Comparison of ENCODE assay signal across 1 cellular context in the genomic region with DNA sequence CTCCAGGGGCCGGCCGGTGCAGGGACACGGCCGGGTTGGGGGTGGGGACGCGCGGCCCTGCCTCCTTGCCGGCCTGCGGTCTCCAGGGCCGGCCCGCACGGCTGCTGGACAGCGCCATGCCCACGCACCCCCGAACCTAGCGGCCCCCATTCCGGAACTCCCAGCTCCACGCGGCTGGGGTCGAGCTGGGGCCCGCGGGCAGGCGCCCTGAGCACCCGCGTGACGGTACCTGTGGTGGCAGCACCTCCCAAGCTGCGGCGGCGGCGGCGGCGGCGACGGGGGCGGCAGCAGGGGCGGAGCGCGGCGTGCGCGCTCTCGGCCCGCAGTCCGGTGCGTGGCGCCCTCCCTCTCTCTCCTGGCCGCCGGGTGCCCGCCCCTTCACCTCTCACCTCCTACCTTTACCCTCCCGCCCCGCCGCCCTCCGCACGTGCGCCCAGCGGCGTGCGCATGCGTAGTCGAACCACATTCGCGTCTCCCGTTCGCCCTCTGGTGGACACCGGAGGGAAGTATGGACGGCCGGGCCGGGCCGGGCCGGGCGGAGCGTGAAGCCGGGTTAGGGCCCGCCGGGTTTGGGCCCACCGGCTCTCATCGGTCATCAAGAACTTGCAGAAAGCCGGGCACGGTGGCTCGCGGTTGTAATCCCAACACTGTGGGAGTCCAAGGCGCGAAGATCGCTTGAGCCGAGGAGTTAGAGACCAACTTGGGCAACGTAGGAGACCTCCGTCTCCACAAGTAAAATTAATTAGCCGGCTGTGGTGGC.
A peak's percentile ranks its signal among the peaks of the same experiment; 100 is the strongest.
TF ChIP-seq lines count a peak whose summit lies in the region.

A gene (minus strand): TSS at position 372 of the 760 bp plus-strand sequence. CDS start 32,948 bp downstream, outside the sequence.

TF ChIP-seq in HEK293, 187 proteins besides CTCF, POLR2A, EP300 and RAD21 (continued from another document and continues in another):
- TF ChIP-seq, protein P1, sequence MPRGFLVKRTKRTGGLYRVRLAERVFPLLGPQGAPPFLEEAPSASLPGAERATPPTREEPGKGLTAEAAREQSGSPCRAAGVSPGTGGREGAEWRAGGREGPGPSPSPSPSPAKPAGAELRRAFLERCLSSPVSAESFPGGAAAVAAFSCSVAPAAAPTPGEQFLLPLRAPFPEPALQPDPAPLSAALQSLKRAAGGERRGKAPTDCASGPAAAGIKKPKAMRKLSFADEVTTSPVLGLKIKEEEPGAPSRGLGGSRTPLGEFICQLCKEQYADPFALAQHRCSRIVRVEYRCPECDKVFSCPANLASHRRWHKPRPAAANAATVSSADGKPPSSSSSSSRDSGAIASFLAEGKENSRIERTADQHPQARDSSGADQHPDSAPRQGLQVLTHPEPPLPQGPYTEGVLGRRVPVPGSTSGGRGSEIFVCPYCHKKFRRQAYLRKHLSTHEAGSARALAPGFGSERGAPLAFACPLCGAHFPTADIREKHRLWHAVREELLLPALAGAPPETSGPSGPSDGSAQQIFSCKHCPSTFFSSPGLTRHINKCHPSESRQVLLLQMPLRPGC (tag by site-specific recombination; IDR thresholded peaks at IDR 0.05): no peak
- peak; percentile 46; the same call in 1 of the 2 replicates for TF ChIP-seq SP7 (tag by site-specific recombination; IDR thresholded peaks at IDR 0.05)
- TF ChIP-seq ZNF239 (tag by site-specific recombination; IDR thresholded peaks at IDR 0.05): no peak
- TF ChIP-seq ZNF184 (tag by site-specific recombination; IDR thresholded peaks at IDR 0.05): no peak
- no peak for TF ChIP-seq ZNF626 (tag by site-specific recombination; IDR thresholded peaks at IDR 0.05)
- TF ChIP-seq SP3 (tag by site-specific recombination; IDR thresholded peaks at IDR 0.05): peak; percentile 91
- TF ChIP-seq KLF8 (tag by site-specific recombination; IDR thresholded peaks at IDR 0.05): peak; percentile 80
- TF ChIP-seq, protein P2, sequence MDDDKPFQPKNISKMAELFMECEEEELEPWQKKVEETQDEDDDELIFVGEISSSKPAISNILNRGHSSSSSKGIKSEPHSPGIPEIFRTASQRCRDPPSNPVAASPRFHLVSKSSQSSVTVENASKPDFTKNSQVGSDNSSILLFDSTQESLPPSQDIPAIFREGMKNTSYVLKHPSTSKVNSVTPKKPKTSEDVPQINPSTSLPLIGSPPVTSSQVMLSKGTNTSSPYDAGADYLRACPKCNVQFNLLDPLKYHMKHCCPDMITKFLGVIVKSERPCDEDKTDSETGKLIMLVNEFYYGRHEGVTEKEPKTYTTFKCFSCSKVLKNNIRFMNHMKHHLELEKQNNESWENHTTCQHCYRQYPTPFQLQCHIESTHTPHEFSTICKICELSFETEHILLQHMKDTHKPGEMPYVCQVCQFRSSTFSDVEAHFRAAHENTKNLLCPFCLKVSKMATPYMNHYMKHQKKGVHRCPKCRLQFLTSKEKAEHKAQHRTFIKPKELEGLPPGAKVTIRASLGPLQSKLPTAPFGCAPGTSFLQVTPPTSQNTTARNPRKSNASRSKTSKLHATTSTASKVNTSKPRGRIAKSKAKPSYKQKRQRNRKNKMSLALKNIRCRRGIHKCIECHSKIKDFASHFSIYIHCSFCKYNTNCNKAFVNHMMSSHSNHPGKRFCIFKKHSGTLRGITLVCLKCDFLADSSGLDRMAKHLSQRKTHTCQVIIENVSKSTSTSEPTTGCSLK (tag by site-specific recombination; IDR thresholded peaks at IDR 0.05): no peak
- no peak for TF ChIP-seq SCRT1 (tag by site-specific recombination; IDR thresholded peaks at IDR 0.05; ENCODE audit: borderline replicate concordance)
- TF ChIP-seq, protein P3, sequence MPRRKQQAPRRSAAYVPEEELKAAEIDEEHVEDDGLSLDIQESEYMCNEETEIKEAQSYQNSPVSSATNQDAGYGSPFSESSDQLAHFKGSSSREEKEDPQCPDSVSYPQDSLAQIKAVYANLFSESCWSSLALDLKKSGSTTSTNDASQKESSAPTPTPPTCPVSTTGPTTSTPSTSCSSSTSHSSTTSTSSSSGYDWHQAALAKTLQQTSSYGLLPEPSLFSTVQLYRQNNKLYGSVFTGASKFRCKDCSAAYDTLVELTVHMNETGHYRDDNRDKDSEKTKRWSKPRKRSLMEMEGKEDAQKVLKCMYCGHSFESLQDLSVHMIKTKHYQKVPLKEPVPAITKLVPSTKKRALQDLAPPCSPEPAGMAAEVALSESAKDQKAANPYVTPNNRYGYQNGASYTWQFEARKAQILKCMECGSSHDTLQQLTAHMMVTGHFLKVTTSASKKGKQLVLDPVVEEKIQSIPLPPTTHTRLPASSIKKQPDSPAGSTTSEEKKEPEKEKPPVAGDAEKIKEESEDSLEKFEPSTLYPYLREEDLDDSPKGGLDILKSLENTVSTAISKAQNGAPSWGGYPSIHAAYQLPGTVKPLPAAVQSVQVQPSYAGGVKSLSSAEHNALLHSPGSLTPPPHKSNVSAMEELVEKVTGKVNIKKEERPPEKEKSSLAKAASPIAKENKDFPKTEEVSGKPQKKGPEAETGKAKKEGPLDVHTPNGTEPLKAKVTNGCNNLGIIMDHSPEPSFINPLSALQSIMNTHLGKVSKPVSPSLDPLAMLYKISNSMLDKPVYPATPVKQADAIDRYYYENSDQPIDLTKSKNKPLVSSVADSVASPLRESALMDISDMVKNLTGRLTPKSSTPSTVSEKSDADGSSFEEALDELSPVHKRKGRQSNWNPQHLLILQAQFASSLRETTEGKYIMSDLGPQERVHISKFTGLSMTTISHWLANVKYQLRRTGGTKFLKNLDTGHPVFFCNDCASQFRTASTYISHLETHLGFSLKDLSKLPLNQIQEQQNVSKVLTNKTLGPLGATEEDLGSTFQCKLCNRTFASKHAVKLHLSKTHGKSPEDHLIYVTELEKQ (tag by site-specific recombination; IDR thresholded peaks at IDR 0.05; ENCODE audit: borderline replicate concordance): no peak
- no peak for TF ChIP-seq ZNF544 (tag by site-specific recombination; IDR thresholded peaks at IDR 0.05)
- no peak for TF ChIP-seq GFI1B (tag by site-specific recombination; IDR thresholded peaks at IDR 0.05)
- TF ChIP-seq, protein P4, sequence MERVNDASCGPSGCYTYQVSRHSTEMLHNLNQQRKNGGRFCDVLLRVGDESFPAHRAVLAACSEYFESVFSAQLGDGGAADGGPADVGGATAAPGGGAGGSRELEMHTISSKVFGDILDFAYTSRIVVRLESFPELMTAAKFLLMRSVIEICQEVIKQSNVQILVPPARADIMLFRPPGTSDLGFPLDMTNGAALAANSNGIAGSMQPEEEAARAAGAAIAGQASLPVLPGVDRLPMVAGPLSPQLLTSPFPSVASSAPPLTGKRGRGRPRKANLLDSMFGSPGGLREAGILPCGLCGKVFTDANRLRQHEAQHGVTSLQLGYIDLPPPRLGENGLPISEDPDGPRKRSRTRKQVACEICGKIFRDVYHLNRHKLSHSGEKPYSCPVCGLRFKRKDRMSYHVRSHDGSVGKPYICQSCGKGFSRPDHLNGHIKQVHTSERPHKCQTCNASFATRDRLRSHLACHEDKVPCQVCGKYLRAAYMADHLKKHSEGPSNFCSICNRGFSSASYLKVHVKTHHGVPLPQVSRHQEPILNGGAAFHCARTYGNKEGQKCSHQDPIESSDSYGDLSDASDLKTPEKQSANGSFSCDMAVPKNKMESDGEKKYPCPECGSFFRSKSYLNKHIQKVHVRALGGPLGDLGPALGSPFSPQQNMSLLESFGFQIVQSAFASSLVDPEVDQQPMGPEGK (tag by site-specific recombination; IDR thresholded peaks at IDR 0.05): peak; percentile 51
- TF ChIP-seq IKZF3 (tag by site-specific recombination; IDR thresholded peaks at IDR 0.05): no peak
- no peak for TF ChIP-seq ZNF530 (tag by site-specific recombination; IDR thresholded peaks at IDR 0.05; ENCODE audit: low read depth)
- TF ChIP-seq ZNF621 (tag by site-specific recombination; IDR thresholded peaks at IDR 0.05): no peak
- TF ChIP-seq ZNF654 (tag by site-specific recombination; IDR thresholded peaks at IDR 0.05; ENCODE audit: low read depth): 0 out of 2 replicates have a peak, but pooled peaks have one; percentile 9
- TF ChIP-seq YY1 (tag by site-specific recombination; IDR thresholded peaks at IDR 0.05): peak; percentile 57; the same call in 1 of the 2 replicates
- TF ChIP-seq, protein P5, sequence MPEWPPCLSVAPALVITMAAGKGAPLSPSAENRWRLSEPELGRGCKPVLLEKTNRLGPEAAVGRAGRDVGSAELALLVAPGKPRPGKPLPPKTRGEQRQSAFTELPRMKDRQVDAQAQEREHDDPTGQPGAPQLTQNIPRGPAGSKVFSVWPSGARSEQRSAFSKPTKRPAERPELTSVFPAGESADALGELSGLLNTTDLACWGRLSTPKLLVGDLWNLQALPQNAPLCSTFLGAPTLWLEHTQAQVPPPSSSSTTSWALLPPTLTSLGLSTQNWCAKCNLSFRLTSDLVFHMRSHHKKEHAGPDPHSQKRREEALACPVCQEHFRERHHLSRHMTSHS (tag by site-specific recombination; IDR thresholded peaks at IDR 0.05): no peak
- TF ChIP-seq FEZF1 (tag by site-specific recombination; IDR thresholded peaks at IDR 0.05): no peak
- TF ChIP-seq KLF7 (tag by site-specific recombination; IDR thresholded peaks at IDR 0.05; ENCODE audit: borderline replicate concordance): 0 out of 2 replicates have a peak, but pooled peaks have one; percentile 42
- peak; percentile 22; the same call in 1 of the 2 replicates for TF ChIP-seq ZNF341 (tag by site-specific recombination; IDR thresholded peaks at IDR 0.05; ENCODE audit: low read depth)
- no peak; the same call in 1 of the 2 replicates for TF ChIP-seq ZNF324 (tag by site-specific recombination; IDR thresholded peaks at IDR 0.05)
- TF ChIP-seq EGR2 (tag by site-specific recombination; IDR thresholded peaks at IDR 0.05; ENCODE audit: low read depth): peak; percentile 36; the same call in 1 of the 2 replicates
- peak; percentile 80 for TF ChIP-seq ZXDB (tag by site-specific recombination; IDR thresholded peaks at IDR 0.05)
- TF ChIP-seq, protein P6, sequence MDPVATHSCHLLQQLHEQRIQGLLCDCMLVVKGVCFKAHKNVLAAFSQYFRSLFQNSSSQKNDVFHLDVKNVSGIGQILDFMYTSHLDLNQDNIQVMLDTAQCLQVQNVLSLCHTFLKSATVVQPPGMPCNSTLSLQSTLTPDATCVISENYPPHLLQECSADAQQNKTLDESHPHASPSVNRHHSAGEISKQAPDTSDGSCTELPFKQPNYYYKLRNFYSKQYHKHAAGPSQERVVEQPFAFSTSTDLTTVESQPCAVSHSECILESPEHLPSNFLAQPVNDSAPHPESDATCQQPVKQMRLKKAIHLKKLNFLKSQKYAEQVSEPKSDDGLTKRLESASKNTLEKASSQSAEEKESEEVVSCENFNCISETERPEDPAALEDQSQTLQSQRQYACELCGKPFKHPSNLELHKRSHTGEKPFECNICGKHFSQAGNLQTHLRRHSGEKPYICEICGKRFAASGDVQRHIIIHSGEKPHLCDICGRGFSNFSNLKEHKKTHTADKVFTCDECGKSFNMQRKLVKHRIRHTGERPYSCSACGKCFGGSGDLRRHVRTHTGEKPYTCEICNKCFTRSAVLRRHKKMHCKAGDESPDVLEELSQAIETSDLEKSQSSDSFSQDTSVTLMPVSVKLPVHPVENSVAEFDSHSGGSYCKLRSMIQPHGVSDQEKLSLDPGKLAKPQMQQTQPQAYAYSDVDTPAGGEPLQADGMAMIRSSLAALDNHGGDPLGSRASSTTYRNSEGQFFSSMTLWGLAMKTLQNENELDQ (tag by site-specific recombination; IDR thresholded peaks at IDR 0.05; ENCODE audit: low read depth): no peak
- peak; percentile 67 for TF ChIP-seq ZNF335 (tag by site-specific recombination; conservative IDR thresholded peaks at IDR 0.05)
- TF ChIP-seq, protein P7, sequence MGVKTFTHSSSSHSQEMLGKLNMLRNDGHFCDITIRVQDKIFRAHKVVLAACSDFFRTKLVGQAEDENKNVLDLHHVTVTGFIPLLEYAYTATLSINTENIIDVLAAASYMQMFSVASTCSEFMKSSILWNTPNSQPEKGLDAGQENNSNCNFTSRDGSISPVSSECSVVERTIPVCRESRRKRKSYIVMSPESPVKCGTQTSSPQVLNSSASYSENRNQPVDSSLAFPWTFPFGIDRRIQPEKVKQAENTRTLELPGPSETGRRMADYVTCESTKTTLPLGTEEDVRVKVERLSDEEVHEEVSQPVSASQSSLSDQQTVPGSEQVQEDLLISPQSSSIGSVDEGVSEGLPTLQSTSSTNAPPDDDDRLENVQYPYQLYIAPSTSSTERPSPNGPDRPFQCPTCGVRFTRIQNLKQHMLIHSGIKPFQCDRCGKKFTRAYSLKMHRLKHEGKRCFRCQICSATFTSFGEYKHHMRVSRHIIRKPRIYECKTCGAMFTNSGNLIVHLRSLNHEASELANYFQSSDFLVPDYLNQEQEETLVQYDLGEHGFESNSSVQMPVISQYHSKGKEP (tag by site-specific recombination; IDR thresholded peaks at IDR 0.05): no peak
- TF ChIP-seq MYNN (tag by site-specific recombination; IDR thresholded peaks at IDR 0.05; ENCODE audit: borderline replicate concordance): no peak
- TF ChIP-seq ZBTB8A (tag by site-specific recombination; IDR thresholded peaks at IDR 0.05): peak; percentile 53
- 0 out of 2 replicates have a peak, but pooled peaks have one; percentile 12 for TF ChIP-seq ZNF843 (tag by site-specific recombination; IDR thresholded peaks at IDR 0.05)
- TF ChIP-seq GLIS1 (tag by site-specific recombination; IDR thresholded peaks at IDR 0.05): peak; percentile 12; the same call in 1 of the 2 replicates
- TF ChIP-seq ZNF394 (tag by site-specific recombination; IDR thresholded peaks at IDR 0.05; ENCODE audit: borderline replicate concordance): 0 out of 2 replicates have a peak, but pooled peaks have one; percentile 18
- no peak for TF ChIP-seq ZNF175 (tag by site-specific recombination; IDR thresholded peaks at IDR 0.05)
- TF ChIP-seq, protein P8, sequence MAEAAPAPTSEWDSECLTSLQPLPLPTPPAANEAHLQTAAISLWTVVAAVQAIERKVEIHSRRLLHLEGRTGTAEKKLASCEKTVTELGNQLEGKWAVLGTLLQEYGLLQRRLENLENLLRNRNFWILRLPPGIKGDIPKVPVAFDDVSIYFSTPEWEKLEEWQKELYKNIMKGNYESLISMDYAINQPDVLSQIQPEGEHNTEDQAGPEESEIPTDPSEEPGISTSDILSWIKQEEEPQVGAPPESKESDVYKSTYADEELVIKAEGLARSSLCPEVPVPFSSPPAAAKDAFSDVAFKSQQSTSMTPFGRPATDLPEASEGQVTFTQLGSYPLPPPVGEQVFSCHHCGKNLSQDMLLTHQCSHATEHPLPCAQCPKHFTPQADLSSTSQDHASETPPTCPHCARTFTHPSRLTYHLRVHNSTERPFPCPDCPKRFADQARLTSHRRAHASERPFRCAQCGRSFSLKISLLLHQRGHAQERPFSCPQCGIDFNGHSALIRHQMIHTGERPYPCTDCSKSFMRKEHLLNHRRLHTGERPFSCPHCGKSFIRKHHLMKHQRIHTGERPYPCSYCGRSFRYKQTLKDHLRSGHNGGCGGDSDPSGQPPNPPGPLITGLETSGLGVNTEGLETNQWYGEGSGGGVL (tag by site-specific recombination; IDR thresholded peaks at IDR 0.05): peak; percentile 17; the same call in 1 of the 2 replicates
- TF ChIP-seq ZFHX2 (tag by site-specific recombination; conservative IDR thresholded peaks at IDR 0.05): peak; percentile 58
- no peak for TF ChIP-seq ZNF354C (tag by site-specific recombination; IDR thresholded peaks at IDR 0.05; ENCODE audit: borderline replicate concordance, low read depth)
- TF ChIP-seq WT1 (tag by site-specific recombination; IDR thresholded peaks at IDR 0.05): no peak
- TF ChIP-seq, protein P9, sequence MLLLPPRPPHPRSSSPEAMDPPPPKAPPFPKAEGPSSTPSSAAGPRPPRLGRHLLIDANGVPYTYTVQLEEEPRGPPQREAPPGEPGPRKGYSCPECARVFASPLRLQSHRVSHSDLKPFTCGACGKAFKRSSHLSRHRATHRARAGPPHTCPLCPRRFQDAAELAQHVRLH (tag by site-specific recombination; IDR thresholded peaks at IDR 0.05): 0 out of 2 replicates have a peak, but pooled peaks have one; percentile 25
